Comparison of ENCODE assay signal across 11 cellular contexts in genomic region chr11:65651339-65651588, GRCh38. TPM values are rescaled to one million over a fixed set of nuclear protein-coding genes. Genes with fewer than 3 reads are reported as not detected.
DNase-seq lines count a peak whose midpoint lies in the region; ATAC-seq and TF ChIP-seq lines count a peak whose summit lies in the region.
"Had no signal": no experiment of that assay in that cellular context is flagged by ENCODE, and none has a peak within 500 bp of the region (broad histone marks: within the 10 kb centered on the region; RNA-seq: fewer than 3 reads in every experiment).

No MANE protein-coding gene starts in this region.

- peak overlapping the region; percentile 70 to 74 for H3K4me3 Mint-ChIP-seq in activated T-cell treated with anti-CD3 and anti-CD28 coated beads, Interleukin-2, amount 50 U/mL, for 72 hours

- ATAC-seq in activated T-cell treated with anti-CD3 and anti-CD28 coated beads, Interleukin-2, amount 50 U/mL, for 72 hours (replicated peaks in 1 of 2), result no peak
- no peak for ATAC-seq in HG03571 (IDR thresholded peaks at IDR 0.05; ENCODE audit: unreplicated experiment)

- TF ChIP-seq CTCF in ascending aorta (IDR thresholded peaks at IDR 0.05) (no peak), tibial artery (IDR thresholded peaks at IDR 0.05) (no peak), GM13977 (IDR thresholded peaks at IDR 0.05; ENCODE audit: extremely low read depth, insufficient read depth, missing control alignments) (no peak)

- no peaks in the 10 kb centered on the region for H3K9me3 Mint-ChIP-seq in activated T-cell treated with anti-CD3 and anti-CD28 coated beads, Interleukin-2, amount 50 U/mL, for 72 hours

- H3K36me3 ChIP-seq in ascending aorta, result peaks cover 35 to 48% of the 10 kb centered on the region in 2 donors
- H3K36me3 ChIP-seq in mucosa of rectum (ENCODE audit: control insufficient read depth in 2 of 2, insufficient read depth in 2 of 2, low read length in 2 of 2), result peaks cover 29 to 34% of the 10 kb centered on the region in 2 donors
- peaks cover 24 to 52% (median 37%) of the 10 kb centered on the region in 3 donors for H3K36me3 ChIP-seq in tibial artery

- H3K4me1 ChIP-seq in ascending aorta, result peaks cover 12 to 17% of the 10 kb centered on the region in 2 donors
- H3K4me1 ChIP-seq in mucosa of rectum (ENCODE audit: control insufficient read depth in 2 of 2, insufficient read depth in 2 of 2, low read length in 2 of 2), result peaks cover 32 to 38% of the 10 kb centered on the region in 2 donors
- H3K4me1 ChIP-seq in tibial artery, result peaks cover 6 to 57% (median 38%) of the 10 kb centered on the region in 4 donors

- in situ Hi-C loops in GM13977 (cut with MboI; ENCODE audit: low pct_unique_long_range_greater_than_20kb, low sequenced_read_pairs, unreplicated experiment), result no loop called here

- H3K27ac Mint-ChIP-seq in activated T-cell treated with anti-CD3 and anti-CD28 coated beads, Interleukin-2, amount 50 U/mL, for 72 hours, result peak overlapping the region; percentile 82

- intact Hi-C loops in ascending aorta (cut with DNase I), result loop anchor here (5.0 kb wide), 2 partner anchors 79 to 109 kb away; partner anchors contain the start of genes FAM89B and ZNRD2
- intact Hi-C loops in tibial artery (cut with DNase I; ENCODE audit: low total_unique reads), result no loop called here

- H3K9ac ChIP-seq in mucosa of rectum (ENCODE audit: low read depth in 1 of 2, low read length in 2 of 2), result no peak overlapping the region

- H3K4me3 ChIP-seq in ascending aorta (no peak overlapping the region), mucosa of rectum (ENCODE audit: low read length in 2 of 2) (no peak overlapping the region), tibial artery (no peak overlapping the region)
- H3K4me3 ChIP-seq: HAP-1 had no signal

- no peaks in the 10 kb centered on the region for H3K27me3 Mint-ChIP-seq in activated T-cell treated with anti-CD3 and anti-CD28 coated beads, Interleukin-2, amount 50 U/mL, for 72 hours (ENCODE audit: low read depth)

- peaks cover 6 to 15% of the 10 kb centered on the region in 2 donors for H3K36me3 Mint-ChIP-seq in activated T-cell treated with anti-CD3 and anti-CD28 coated beads, Interleukin-2, amount 50 U/mL, for 72 hours (ENCODE audit: insufficient read depth in 2 of 2)

- no peak for DNase-seq in activated T-cell treated with anti-CD3 and anti-CD28 coated beads, Interleukin-2, amount 50 U/mL, for 72 hours
- DNase-seq in activated T-cell treated with anti-CD3 and anti-CD28 coated beads, Interleukin-2, amount 50 U/mL, for 48 hours, result no peak
- peak in 1 of 2 donors; percentile 63 for DNase-seq in ascending aorta (ENCODE audit: low spot score in 2 of 2)
- no peak for DNase-seq in tibial artery
- no peak for DNase-seq in GM13977 (ENCODE audit: low spot score)
- DNase-seq in NCI-H187 (lab: John Stamatoyannopoulos, UW), result no peak
- DNase-seq: central memory CD4-positive, alpha-beta T cell; stimulated activated CD4-positive, alpha-beta T cell treated with anti-CD3 and anti-CD28 coated beads, Interleukin-1b, Interleukin-23, amount 100 ng/mL, for 48 hours had no signal

- H3K4me1 Mint-ChIP-seq in activated T-cell treated with anti-CD3 and anti-CD28 coated beads, Interleukin-2, amount 50 U/mL, for 72 hours (ENCODE audit: low read depth), result peaks cover 35% of the 10 kb centered on the region

- H3K27ac ChIP-seq in ascending aorta, result peak overlapping the region; percentile 89 to 93
- H3K27ac ChIP-seq in mucosa of rectum (ENCODE audit: low read depth in 2 of 2, low read length in 2 of 2), result peak overlapping the region; percentile 95
- H3K27ac ChIP-seq in tibial artery, result peak overlapping the region; percentile 92 to 94

- no peaks in the 10 kb centered on the region for H3K27me3 ChIP-seq in ascending aorta
- H3K27me3 ChIP-seq in mucosa of rectum (ENCODE audit: control insufficient read depth in 2 of 2, insufficient read depth in 2 of 2, low read length in 2 of 2), result no peaks in the 10 kb centered on the region
- no peaks in the 10 kb centered on the region for H3K27me3 ChIP-seq in tibial artery

- H3K9me3 ChIP-seq in ascending aorta (no peaks in the 10 kb centered on the region), mucosa of rectum (ENCODE audit: control insufficient read depth in 2 of 2, low read length in 2 of 2) (no peaks in the 10 kb centered on the region), tibial artery (no peaks in the 10 kb centered on the region)
- H3K9me3 ChIP-seq: HAP-1 had no signal

RNA-seq across cellular contexts. Expression of gene RELA, which starts 11.5 kb away (rescaled TPM):
- total RNA-seq in activated T-cell treated with anti-CD3 and anti-CD28 coated beads, Interleukin-2, amount 50 U/mL, for 72 hours, result 100 to 1,000 TPM; 116 to 121 TPM
- total RNA-seq in ascending aorta, result 115 TPM

RNA-seq across cellular contexts. Expression of gene SIPA1, which starts 13.4 kb away (rescaled TPM):
- 100 to 1,000 TPM; 132 to 137 TPM for total RNA-seq in activated T-cell treated with anti-CD3 and anti-CD28 coated beads, Interleukin-2, amount 50 U/mL, for 72 hours
- 145 TPM for total RNA-seq in ascending aorta

RNA-seq across cellular contexts. Expression of gene PCNX3, which starts 35.7 kb away (rescaled TPM):
- total RNA-seq in activated T-cell treated with anti-CD3 and anti-CD28 coated beads, Interleukin-2, amount 50 U/mL, for 72 hours, result 10 to 100 TPM; 45.9 TPM
- total RNA-seq in ascending aorta, result 181 TPM

RNA-seq across cellular contexts. Expression of gene MAP3K11, which starts 37.2 kb away (rescaled TPM):
- total RNA-seq in activated T-cell treated with anti-CD3 and anti-CD28 coated beads, Interleukin-2, amount 50 U/mL, for 72 hours, result 10 to 100 TPM; 57.3 to 70.1 TPM
- 121 TPM for total RNA-seq in ascending aorta

RNA-seq across cellular contexts. Expression of gene KCNK7, which starts 55.7 kb away (rescaled TPM):
- under 1 TPM; 0.34 to 0.39 TPM for total RNA-seq in activated T-cell treated with anti-CD3 and anti-CD28 coated beads, Interleukin-2, amount 50 U/mL, for 72 hours
- not detected for total RNA-seq in ascending aorta
